9 cellular contexts compared by ENCODE assay signal in the genomic region with DNA sequence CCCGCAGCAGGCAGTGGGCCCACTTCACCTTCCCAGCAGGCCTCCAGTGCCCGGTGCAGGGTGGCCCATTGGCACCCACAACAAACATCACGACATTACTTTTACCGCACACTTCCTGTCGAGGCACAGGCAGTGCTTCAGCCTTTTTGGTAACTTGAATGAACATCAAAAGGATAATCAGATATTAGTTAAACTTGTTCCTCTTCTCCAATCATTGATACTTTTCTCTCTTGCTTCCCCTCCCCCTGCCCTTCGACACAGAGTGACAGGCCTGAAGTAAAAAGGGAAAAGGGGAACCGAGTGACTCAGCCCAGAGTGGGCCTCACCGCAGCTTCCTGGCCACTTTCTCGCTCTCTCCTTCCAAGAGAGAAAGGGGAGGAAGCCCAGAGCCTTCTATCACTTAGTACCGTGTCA.
DNase-seq lines count a peak whose midpoint lies in the region; ATAC-seq and TF ChIP-seq lines count a peak whose summit lies in the region.
"Had no signal": no experiment of that assay in that cellular context is flagged by ENCODE, and none has a peak within 500 bp of the region (broad histone marks: within the 10 kb centered on the region; RNA-seq: fewer than 3 reads in every experiment).

No MANE protein-coding gene starts in this region.

- no peaks in the 10 kb centered on the region for H3K27me3 Mint-ChIP-seq in activated naive CD8-positive, alpha-beta T cell

- H3K36me3 ChIP-seq in prostate gland = no peaks in the 10 kb centered on the region
- H3K36me3 ChIP-seq: SJCRH30 had no signal

- H3K27ac Mint-ChIP-seq in activated naive CD8-positive, alpha-beta T cell = peak overlapping the region; percentile 54

- H3K4me1 ChIP-seq in prostate gland (replicated peaks) = peaks cover 6% of the 10 kb centered on the region
- H3K4me1 ChIP-seq: SJCRH30 had no signal

- intact Hi-C loops in prostate gland (cut with DNase I) = no loop called here

- H3K4me3 Mint-ChIP-seq in activated naive CD8-positive, alpha-beta T cell = peak overlapping the region; percentile 68

- no peak overlapping the region for H3K27ac ChIP-seq in prostate gland
- H3K27ac ChIP-seq: SJCRH30 had no signal

- no peaks in the 10 kb centered on the region for H3K9me3 ChIP-seq in prostate gland
- H3K9me3 ChIP-seq: SJCRH30 had no signal

- no peaks in the 10 kb centered on the region for H3K36me3 Mint-ChIP-seq in activated naive CD8-positive, alpha-beta T cell

- 77% methylated on average over 10 of the region's 10 CpGs for WGBS in prostate gland

- no peak for TF ChIP-seq CTCF in prostate gland (IDR thresholded peaks at IDR 0.05)

- DNase-seq in SIG-M5 (lab: John Stamatoyannopoulos, UW) (peak; percentile 78), mesenteric fat pad (ENCODE audit: low spot score) (no peak), prostate gland (ENCODE audit: low spot score) (no peak), NCI-H2227 (lab: John Stamatoyannopoulos, UW; ENCODE audit: unreplicated experiment) (no peak), NCI-H1105 treated with DMSO at 0.1 percent for 48 hours (lab: John Stamatoyannopoulos, UW) (no peak)
- DNase-seq in stimulated activated CD4-positive, alpha-beta T cell treated with anti-CD3 and anti-CD28 coated beads, Interleukin-12 subunit alpha, Interleukin-12 subunit beta, amount 100 ng/mL, for 48 hours (ENCODE audit: low read depth in 2 of 3, low spot score in 1 of 3) = peak in 2 of 3 donors; percentile 43 to 57
- DNase-seq: SJCRH30 had no signal

- H3K9me3 Mint-ChIP-seq in activated naive CD8-positive, alpha-beta T cell (ENCODE audit: low read depth) = no peaks in the 10 kb centered on the region

- ATAC-seq in GM18868 (IDR thresholded peaks at IDR 0.05; ENCODE audit: unreplicated experiment) = peak; percentile 73

- TF ChIP-seq POLR2A in prostate gland (IDR thresholded peaks at IDR 0.05) = no peak

- no peak overlapping the region for H3K4me3 ChIP-seq in prostate gland
- H3K4me3 ChIP-seq: SJCRH30 had no signal

- H3K27me3 ChIP-seq in prostate gland (replicated peaks; ENCODE audit: insufficient read depth) = no peaks in the 10 kb centered on the region
- H3K27me3 ChIP-seq: SJCRH30 had no signal

- H3K4me1 Mint-ChIP-seq in activated naive CD8-positive, alpha-beta T cell (ENCODE audit: low read depth) = peaks cover 50% of the 10 kb centered on the region

Comparison
In these comparisons a context has a peak if more than half of its experiments do, and no peak if none do; other contexts are left out.
1. DNase-seq: peak in SIG-M5 (single experiment) and stimulated activated CD4-positive, alpha-beta T cell treated with anti-CD3 and anti-CD28 coated beads, Interleukin-12 subunit alpha, Interleukin-12 subunit beta, amount 100 ng/mL, for 48 hours (2 of 3); none in mesenteric fat pad (single experiment), prostate gland (single experiment), NCI-H2227 (single experiment) and NCI-H1105 treated with DMSO at 0.1 percent for 48 hours (single experiment).